In genomic region chr6:81214414-81215091, GRCh38 we compare ENCODE assay signal across 16 cellular contexts.
"Had no signal": no experiment of that assay in that cellular context is flagged by ENCODE, and none has a peak within 500 bp of the region (broad histone marks: within the 10 kb centered on the region; RNA-seq: fewer than 3 reads in every experiment).

No MANE protein-coding gene starts in this region.

- H3K9me3 ChIP-seq: suprapubic skin had no signal

- H3K4me1 ChIP-seq: foreskin keratinocyte, neural progenitor cell, parathyroid adenoma, suprapubic skin had no signal

- H3K9ac ChIP-seq: neural progenitor cell, parathyroid adenoma had no signal

- ATAC-seq: foreskin keratinocyte had no signal

- H3K4me2 ChIP-seq: neural progenitor cell had no signal

- H2AFZ ChIP-seq: neural progenitor cell, parathyroid adenoma had no signal

- H3K27ac ChIP-seq: foreskin keratinocyte, neural progenitor cell, parathyroid adenoma, suprapubic skin had no signal

- H3K4me3 Mint-ChIP-seq: neural progenitor cell had no signal

- DNase-seq: activated CD4-positive, alpha-beta T cell treated with anti-CD3 and anti-CD28 coated beads, Interleukin-2, amount 50 U/mL, for 1 hour; activated CD8-positive, alpha-beta memory T cell treated with anti-CD3 and anti-CD28 coated beads for 24 hours; activated naive CD4-positive, alpha-beta T cell treated with Interleukin-2 at 50 U/mL for 16 hours; effector CD8-positive, alpha-beta T cell; foreskin keratinocyte; glutamatergic neuron; hypothalamus; kidney glomerular epithelial cell; midbrain; stimulated activated CD4-positive, alpha-beta T cell treated with anti-CD3 and anti-CD28 coated beads, Interleukin-2, amount 100 ng/mL, for 48 hours; stimulated activated naive CD4-positive, alpha-beta T cell treated with Interleukin-2 at 50 U/mL for 16 hours; T-helper 2 cell; trophoblast cell had no signal

- H3K79me2 ChIP-seq: parathyroid adenoma had no signal

- H3K9me3 Mint-ChIP-seq: neural progenitor cell had no signal

- H3K27me3 ChIP-seq: foreskin keratinocyte, neural progenitor cell, suprapubic skin had no signal

- H3K27ac Mint-ChIP-seq: neural progenitor cell had no signal

- H3K4me3 ChIP-seq: neural progenitor cell, suprapubic skin had no signal

- H3K36me3 ChIP-seq: neural progenitor cell, suprapubic skin had no signal

- H3K4me1 Mint-ChIP-seq: neural progenitor cell had no signal

- H3K36me3 Mint-ChIP-seq: neural progenitor cell had no signal
